ENCODE assay signal across 23 cellular contexts in genomic region chr1:208136459-208137143, GRCh38.
DNase-seq lines count a peak whose midpoint lies in the region; ATAC-seq and TF ChIP-seq lines count a peak whose summit lies in the region.
"Had no signal": no experiment of that assay in that cellular context is flagged by ENCODE, and none has a peak within 500 bp of the region (broad histone marks: within the 10 kb centered on the region; RNA-seq: fewer than 3 reads in every experiment).

No MANE protein-coding gene starts in this region.

- H3K4me3 ChIP-seq in AG10803 (ENCODE audit: low read length) (no peak overlapping the region), WERI-Rb-1 (ENCODE audit: low read depth, low read length) (no peak overlapping the region), hepatocyte (no peak overlapping the region), gastrocnemius medialis (no peak overlapping the region), mesenchymal stem cell (ENCODE audit: insufficient read depth in 1 of 2, low read depth in 1 of 2, low read length in 2 of 2) (no peak overlapping the region)
- H3K4me3 ChIP-seq: GM12878, GM23338, prostate gland had no signal

- peaks cover 45% of the 10 kb centered on the region for H3K4me1 ChIP-seq in hepatocyte (ENCODE audit: insufficient read depth)
- peaks cover 61 to 73% of the 10 kb centered on the region in 2 donors for H3K4me1 ChIP-seq in gastrocnemius medialis
- peaks cover 11% of the 10 kb centered on the region for H3K4me1 ChIP-seq in mesenchymal stem cell (ENCODE audit: control insufficient read depth, insufficient read depth, low read depth, low read length)
- H3K4me1 ChIP-seq: prostate gland had no signal

- ATAC-seq in gastrocnemius medialis: no peak
- ATAC-seq in HG03045 (IDR thresholded peaks at IDR 0.05; ENCODE audit: unreplicated experiment): no peak
- no peak for ATAC-seq in WTC11
- ATAC-seq: CD8-positive, alpha-beta T cell; GM12878; GM23338; Panc1; stimulated activated effector memory CD8-positive, alpha-beta T cell treated with anti-CD3 and anti-CD28 coated beads, Interleukin-12 subunit alpha, Interleukin-12 subunit beta, amount 100 ng/mL, for 72 hours had no signal

- no peak overlapping the region for H3K23ac ChIP-seq in mesenchymal stem cell (ENCODE audit: low read length in 2 of 2)

- H4K20me1 ChIP-seq in hepatocyte (ENCODE audit: insufficient read depth, poor library complexity, severe bottlenecking): no peaks in the 10 kb centered on the region

- no peak overlapping the region for H2BK12ac ChIP-seq in mesenchymal stem cell (ENCODE audit: low read length in 2 of 2)

- H3K4me3 Mint-ChIP-seq in WTC11: no peak overlapping the region
- H3K4me3 Mint-ChIP-seq: activated naive CD8-positive, alpha-beta T cell; CD8-positive, alpha-beta T cell; GM23338; stimulated activated effector memory CD8-positive, alpha-beta T cell treated with anti-CD3 and anti-CD28 coated beads, Interleukin-12 subunit alpha, Interleukin-12 subunit beta, amount 100 ng/mL, for 72 hours; T-helper 2 cell treated with Interferon-gamma antibody and Interleukin-4, amounts not matched to agents 5 μg/mL and 100 μg/mL, for 36 hours had no signal

- H3K9me3 Mint-ChIP-seq in WTC11: no peaks in the 10 kb centered on the region
- H3K9me3 Mint-ChIP-seq: CD8-positive, alpha-beta T cell; GM23338; stimulated activated effector memory CD8-positive, alpha-beta T cell treated with anti-CD3 and anti-CD28 coated beads, Interleukin-12 subunit alpha, Interleukin-12 subunit beta, amount 100 ng/mL, for 72 hours; T-helper 2 cell treated with Interferon-gamma antibody and Interleukin-4, amounts not matched to agents 5 μg/mL and 100 μg/mL, for 36 hours had no signal

- no peaks in the 10 kb centered on the region for H3K9me3 ChIP-seq in WERI-Rb-1 (ENCODE audit: severe bottlenecking)
- H3K9me3 ChIP-seq in hepatocyte (ENCODE audit: low read depth): no peaks in the 10 kb centered on the region
- no peaks in the 10 kb centered on the region for H3K9me3 ChIP-seq in gastrocnemius medialis
- no peaks in the 10 kb centered on the region for H3K9me3 ChIP-seq in mesenchymal stem cell (ENCODE audit: control insufficient read depth, low read length)
- H3K9me3 ChIP-seq: prostate gland had no signal

- no peak overlapping the region for H2BK5ac ChIP-seq in mesenchymal stem cell (ENCODE audit: low read depth, low read length, poor library complexity, severe bottlenecking)

- H3K14ac ChIP-seq in mesenchymal stem cell (ENCODE audit: low read length in 2 of 2): no peak overlapping the region

- no peaks in the 10 kb centered on the region for H3K9me2 ChIP-seq in hepatocyte (replicated peaks; ENCODE audit: insufficient read depth)

- peak overlapping the region; percentile 49 for H3K27ac ChIP-seq in WERI-Rb-1
- H3K27ac ChIP-seq in hepatocyte: peak overlapping the region; percentile 24
- H3K27ac ChIP-seq in gastrocnemius medialis: peak overlapping the region; percentile 71 to 86 (median 80)
- no peak overlapping the region for H3K27ac ChIP-seq in mesenchymal stem cell (ENCODE audit: low read length, poor library complexity, severe bottlenecking)
- H3K27ac ChIP-seq: HL-60, prostate gland had no signal

- H3K4me2 ChIP-seq in hepatocyte (no peak overlapping the region), mesenchymal stem cell (ENCODE audit: low read length, poor library complexity, severe bottlenecking) (no peak overlapping the region)
- H3K4me2 ChIP-seq: GM23338 had no signal

- H3K36me3 Mint-ChIP-seq in WTC11: no peaks in the 10 kb centered on the region
- H3K36me3 Mint-ChIP-seq: activated naive CD8-positive, alpha-beta T cell; CD8-positive, alpha-beta T cell; stimulated activated effector memory CD8-positive, alpha-beta T cell treated with anti-CD3 and anti-CD28 coated beads, Interleukin-12 subunit alpha, Interleukin-12 subunit beta, amount 100 ng/mL, for 72 hours had no signal

- H3K4ac ChIP-seq in mesenchymal stem cell (ENCODE audit: low read depth in 1 of 2, low read length in 2 of 2): no peak overlapping the region

- peaks cover 4% of the 10 kb centered on the region for H3K27me3 Mint-ChIP-seq in WTC11 (ENCODE audit: low read depth)
- H3K27me3 Mint-ChIP-seq: activated naive CD8-positive, alpha-beta T cell had no signal

- no peak overlapping the region for H3K18ac ChIP-seq in mesenchymal stem cell (ENCODE audit: low read depth in 1 of 2, low read length in 2 of 2)

- WGBS in hepatocyte (ENCODE audit: low lambda C conversion rate, missing lambda C conversion rate): 62% methylated on average over 5 of the region's 5 CpGs
- WGBS in mesenchymal stem cell: 64% methylated on average over 5 of the region's 5 CpGs

- H3K4me1 Mint-ChIP-seq in WTC11: peaks cover 42% of the 10 kb centered on the region

- H3K79me1 ChIP-seq in mesenchymal stem cell (replicated peaks; ENCODE audit: low read length, poor library complexity, severe bottlenecking): no peaks in the 10 kb centered on the region

- CTCF ChIA-PET in WTC11 (lab: Charles Lee): interaction anchor here (1.0 kb wide), 1 partner anchor 102 kb away, joined by 3 read pairs; no protein-coding TSS in a partner anchor

- no peak overlapping the region for H3K9ac ChIP-seq in mesenchymal stem cell (ENCODE audit: low read length)

- POLR2A ChIA-PET in WTC11 (lab: Charles Lee): no interaction called here

- no peak overlapping the region for H2BK15ac ChIP-seq in mesenchymal stem cell (ENCODE audit: low read depth, poor library complexity, severe bottlenecking)

- DNase-seq in AG10803 (ENCODE audit: low read depth) (peak; percentile 69), WERI-Rb-1 (no peak), hepatocyte (ENCODE audit: low spot score) (no peak), gastrocnemius medialis (no peak), NCI-H1417 (lab: John Stamatoyannopoulos, UW) (no peak), mesenchymal stem cell (no peak), WTC11 (ENCODE audit: low spot score) (no peak)
- DNase-seq: activated CD4-positive, alpha-beta T cell treated with anti-CD3 and anti-CD28 coated beads for 4 hours; activated effector memory CD4-positive, alpha-beta T cell treated with anti-CD3 and anti-CD28 coated beads, Interleukin-2, amount 50 U/mL, for 16 hours; CD8-positive, alpha-beta T cell; NCI-H1436; NCI-H2227 treated with DMSO at 0.1 percent for 48 hours; Right ventricle myocardium superior; substantia nigra had no signal

- H3K36me3 ChIP-seq in WERI-Rb-1 (peaks cover 8% of the 10 kb centered on the region; the same call in 1 of the 2 replicates), hepatocyte (replicated peaks; ENCODE audit: insufficient read depth, low read depth) (no peaks in the 10 kb centered on the region), gastrocnemius medialis (no peaks in the 10 kb centered on the region), mesenchymal stem cell (ENCODE audit: control insufficient read depth in 1 of 2, insufficient read depth in 2 of 2, low read depth in 1 of 2, low read length in 2 of 2) (no peaks in the 10 kb centered on the region)
- H3K36me3 ChIP-seq: prostate gland had no signal

- H2AFZ ChIP-seq in hepatocyte: no peak overlapping the region
- H2AFZ ChIP-seq in mesenchymal stem cell (ENCODE audit: low read depth, low read length): no peak overlapping the region
- H2AFZ ChIP-seq: GM23338 had no signal

- no peak for TF ChIP-seq POLR2A in gastrocnemius medialis (IDR thresholded peaks at IDR 0.05)

- in situ Hi-C loops in gastrocnemius medialis (cut with MboI; ENCODE audit: low sequenced_read_pairs in 4 of 4): loop anchor here in 3 of 4 donors (10.0 kb wide), 1 partner anchor 108 kb away; the partner anchor contains the start of gene PLXNA2 (in 3 of the 3)

- H3K79me2 ChIP-seq in hepatocyte: no peaks in the 10 kb centered on the region

- intact Hi-C loops in gastrocnemius medialis (cut with DNase I; ENCODE audit: low total_unique reads): no loop called here

- H2AK5ac ChIP-seq in mesenchymal stem cell (ENCODE audit: low read length, severe bottlenecking): no peak overlapping the region

- H4K91ac ChIP-seq in mesenchymal stem cell (ENCODE audit: low read length): no peak overlapping the region

- no peak overlapping the region for H4K8ac ChIP-seq in mesenchymal stem cell (ENCODE audit: low read length)

- no peak overlapping the region for H3K27ac Mint-ChIP-seq in WTC11
- H3K27ac Mint-ChIP-seq: activated naive CD8-positive, alpha-beta T cell; CD8-positive, alpha-beta T cell; GM23338; stimulated activated effector memory CD8-positive, alpha-beta T cell treated with anti-CD3 and anti-CD28 coated beads, Interleukin-12 subunit alpha, Interleukin-12 subunit beta, amount 100 ng/mL, for 72 hours; T-helper 2 cell treated with Interferon-gamma antibody and Interleukin-4, amounts not matched to agents 5 μg/mL and 100 μg/mL, for 36 hours had no signal

- no peak overlapping the region for H2BK120ac ChIP-seq in mesenchymal stem cell (ENCODE audit: low read depth, low read length)

- no peaks in the 10 kb centered on the region for H3K27me3 ChIP-seq in WERI-Rb-1 (ENCODE audit: insufficient read depth, low read depth, severe bottlenecking)
- H3K27me3 ChIP-seq in hepatocyte: no peaks in the 10 kb centered on the region
- H3K27me3 ChIP-seq in gastrocnemius medialis: no peaks in the 10 kb centered on the region
- H3K27me3 ChIP-seq in mesenchymal stem cell (ENCODE audit: control insufficient read depth in 1 of 2, insufficient read depth in 1 of 2, low read length in 2 of 2): no peaks in the 10 kb centered on the region

- TF ChIP-seq CTCF in AG10803 (conservative IDR thresholded peaks at IDR 0.05; ENCODE audit: low read length) (no peak), WERI-Rb-1 (IDR thresholded peaks at IDR 0.05; ENCODE audit: low read depth, low read length) (no peak), hepatocyte (IDR thresholded peaks at IDR 0.05; ENCODE audit: poor library complexity) (no peak), gastrocnemius medialis (IDR thresholded peaks at IDR 0.05 in 4 of 5, conservative IDR thresholded peaks at IDR 0.05 in 1 of 5) (no peak), WTC11 (IDR thresholded peaks at IDR 0.05) (no peak)

TF ChIP-seq in WTC11, 78 proteins besides CTCF, POLR2A, EP300 and RAD21 (continues in another document):
- no peak for TF ChIP-seq ZBTB43 (CRISPR knock-in tag; IDR thresholded peaks at IDR 0.05)
- no peak for TF ChIP-seq SP1 (CRISPR knock-in tag; conservative IDR thresholded peaks at IDR 0.05)
- no peak for TF ChIP-seq FOXP1 (CRISPR knock-in tag; IDR thresholded peaks at IDR 0.05; ENCODE audit: borderline replicate concordance)
